21 cellular contexts compared by ENCODE assay signal in genomic region chr1:12650001-12650421, GRCh38. TPM values are rescaled to one million over a fixed set of nuclear protein-coding genes. Genes with fewer than 3 reads are reported as not detected.
DNase-seq lines count a peak whose midpoint lies in the region; ATAC-seq, FAIRE-seq and TF ChIP-seq lines count a peak whose summit lies in the region.
"Had no signal": no experiment of that assay in that cellular context is flagged by ENCODE, and none has a peak within 500 bp of the region (broad histone marks: within the 10 kb centered on the region; RNA-seq: fewer than 3 reads in every experiment).

No MANE protein-coding gene starts in this region.

- no peak overlapping the region for H3K4me3 Mint-ChIP-seq in WTC11
- H3K4me3 Mint-ChIP-seq: activated T-helper 17 cell treated with anti-CD3 and anti-CD28 coated beads, Interleukin-2, amount 50 U/mL, for 72 hours; type B pancreatic cell had no signal

- peaks cover 4% of the 10 kb centered on the region for H3K4me1 ChIP-seq in A673 (ENCODE audit: insufficient read depth, low read length, poor library complexity, severe bottlenecking)
- H3K4me1 ChIP-seq: colonic mucosa, heart left ventricle, pancreas had no signal

- no peaks in the 10 kb centered on the region; the same call in 1 of the 2 replicates for H3K27me3 Mint-ChIP-seq in WTC11 (ENCODE audit: low read depth)

- peak overlapping the region; percentile 62 for H3K27ac ChIP-seq in A673 (ENCODE audit: low read depth, low read length, poor library complexity, severe bottlenecking)
- H3K27ac ChIP-seq: 22Rv1, colonic mucosa, heart left ventricle, pancreas had no signal

- H3K27me3 ChIP-seq in A673 (replicated peaks; ENCODE audit: insufficient read depth, low read depth, low read length, poor library complexity), result no peaks in the 10 kb centered on the region
- H3K27me3 ChIP-seq: colonic mucosa, heart left ventricle, pancreas had no signal

- no peak for ATAC-seq in WTC11
- ATAC-seq: activated CD4-positive, CD25-positive, alpha-beta regulatory T cell treated with anti-CD3 and anti-CD28 coated beads, Interleukin-2, amount 50 U/mL, for 24 hours; activated T-helper 17 cell treated with anti-CD3 and anti-CD28 coated beads, Interleukin-2, amount 50 U/mL, for 72 hours; heart left ventricle; pancreas had no signal

- H3K9me3 ChIP-seq in A673 (ENCODE audit: low read depth, low read length, poor library complexity, severe bottlenecking), result no peaks in the 10 kb centered on the region
- H3K9me3 ChIP-seq: colonic mucosa, heart left ventricle, pancreas had no signal

- intact Hi-C loops in A673 (cut with micrococcal nuclease; ENCODE audit: unreplicated experiment) (no loop called here), posterior vena cava (cut with DNase I) (no loop called here)

- H3K4me1 Mint-ChIP-seq in WTC11, result peaks cover 4% of the 10 kb centered on the region; the same call in 1 of the 2 replicates
- H3K4me1 Mint-ChIP-seq: activated T-helper 17 cell treated with anti-CD3 and anti-CD28 coated beads, Interleukin-2, amount 50 U/mL, for 72 hours had no signal

- DNase-seq in A673 (ENCODE audit: low spot score), result peak; percentile 41
- peak; percentile 46 for DNase-seq in HTR-8/SVneo (ENCODE audit: insufficient read length, low spot score)
- DNase-seq in cardiac fibroblast (ENCODE audit: low read depth in 2 of 2), result peak; percentile 47 to 71
- DNase-seq in left kidney (ENCODE audit: low read depth, low spot score), result peak; percentile 92
- no peak for DNase-seq in globus pallidus (ENCODE audit: low spot score)
- no peak for DNase-seq in WTC11 (ENCODE audit: low spot score)
- no peak for DNase-seq in posterior vena cava (ENCODE audit: low spot score)
- no peak for DNase-seq in GOT3 (lab: John Stamatoyannopoulos, UW)
- DNase-seq: colonic mucosa; heart left ventricle; NCI-H1436 treated with DMSO at 0.1 percent for 48 hours; NCI-H226; pancreas; stimulated activated naive CD4-positive, alpha-beta T cell had no signal

- BruUV-seq in A673 (replicated peaks; lab: Mats Ljungman, UMichigan), result no TSS peak

- peaks cover 25% of the 10 kb centered on the region for H3K9me3 Mint-ChIP-seq in WTC11
- H3K9me3 Mint-ChIP-seq: activated T-helper 17 cell treated with anti-CD3 and anti-CD28 coated beads, Interleukin-2, amount 50 U/mL, for 72 hours had no signal

- no peak overlapping the region for H3K27ac Mint-ChIP-seq in WTC11
- H3K27ac Mint-ChIP-seq: activated T-helper 17 cell treated with anti-CD3 and anti-CD28 coated beads, Interleukin-2, amount 50 U/mL, for 72 hours; type B pancreatic cell had no signal

- H3K4me3 ChIP-seq in A673 (ENCODE audit: low read depth, low read length, poor library complexity, severe bottlenecking), result no peak overlapping the region
- no peak overlapping the region for H3K4me3 ChIP-seq in cardiac fibroblast (replicated peaks in 1 of 2; ENCODE audit: low read depth in 2 of 2, low read length in 2 of 2)
- H3K4me3 ChIP-seq: colonic mucosa, heart left ventricle, pancreas had no signal

- peak; percentile 52 for FAIRE-seq in HTR-8/SVneo (lab: Jason Lieb, UNC)
- FAIRE-seq: GM12891, pancreas had no signal

- H3K36me3 ChIP-seq in A673 (ENCODE audit: insufficient read depth, low read length, poor library complexity, severe bottlenecking), result no peaks in the 10 kb centered on the region
- H3K36me3 ChIP-seq: colonic mucosa, heart left ventricle, pancreas had no signal

- H3K36me3 Mint-ChIP-seq in WTC11, result peaks cover 6% of the 10 kb centered on the region; the same call in 1 of the 2 replicates
- H3K36me3 Mint-ChIP-seq: type B pancreatic cell had no signal

- CTCF ChIA-PET in A673 (lab: Charles Lee), result no interaction called here
- CTCF ChIA-PET in WTC11 (lab: Charles Lee), result interaction anchor here (1.0 to 2.3 kb wide), 3 partner anchors 9 to 20 kb away, joined by 4 to 13 read pairs (median 7); no protein-coding TSS in a partner anchor

- no peak for TF ChIP-seq CTCF in A673 (conservative IDR thresholded peaks at IDR 0.05; ENCODE audit: low read depth, low read length)
- TF ChIP-seq CTCF in cardiac fibroblast (IDR thresholded peaks at IDR 0.05; ENCODE audit: low read depth, low read length), result no peak
- no peak for TF ChIP-seq CTCF in WTC11 (IDR thresholded peaks at IDR 0.05)

- POLR2A ChIA-PET in A673 (lab: Charles Lee; ENCODE audit: low non-redundant PET), result interaction anchor here (0.6 kb wide), 1 partner anchor 33 kb away, joined by 3 read pairs; no protein-coding TSS in a partner anchor
- POLR2A ChIA-PET in WTC11 (lab: Charles Lee), result no interaction called here

TF ChIP-seq in WTC11, 78 proteins besides CTCF, POLR2A, EP300 and RAD21:
- no peak for TF ChIP-seq TEAD4 (CRISPR knock-in tag; IDR thresholded peaks at IDR 0.05)
- TF ChIP-seq ZNF232 (CRISPR knock-in tag; IDR thresholded peaks at IDR 0.05), result no peak
- TF ChIP-seq CREB1 (CRISPR knock-in tag; IDR thresholded peaks at IDR 0.05), result no peak

RNA-seq across cellular contexts. Expression of gene AADACL4, which starts 6.1 kb away (rescaled TPM):
- total RNA-seq in A673 (2021) (0.43 TPM in 1 of 2 replicates, not detected in the other), WTC11 (2021) (0.11 TPM in 1 of 3 replicates, not detected in the others), posterior vena cava (not detected)
- total RNA-seq: activated CD8-positive, alpha-beta memory T cell treated with anti-CD3 and anti-CD28 coated beads for 36 hours; activated T-helper 17 cell treated with anti-CD3 and anti-CD28 coated beads, Interleukin-2, amount 50 U/mL, for 72 hours; colonic mucosa; heart left ventricle; pancreas; T-helper 1 cell treated with Interleukin-12 subunit alpha and Interleukin-12 subunit beta and Interleukin-4 antibody, amounts not matched to agents 30 ng/mL and 1 ng/mL, for 36 hours had no signal

RNA-seq across cellular contexts. Expression of gene DHRS3, which starts 32.0 kb away (rescaled TPM):
- total RNA-seq in A673 (2021) (2.4 TPM in 2 replicates), WTC11 (2021) (37.6 to 37.9 TPM (median 37.7 TPM) in 3 replicates), posterior vena cava (100 to 1,000 TPM; 107 to 144 TPM)

Comparison
In these comparisons a context has a peak if more than half of its experiments do, and no peak if none do; other contexts are left out.
1. DNase-seq: peak in A673 (single experiment), HTR-8/SVneo (single experiment), cardiac fibroblast (2 of 2) and left kidney (single experiment); none in globus pallidus (single experiment), WTC11 (single experiment), posterior vena cava (single experiment) and GOT3 (single experiment).
2. RNA of gene DHRS3, which starts 32.0 kb away (total RNA-seq): 107 to 144 TPM in posterior vena cava and 37.6 to 37.9 TPM in WTC11; 2.4 TPM in A673; every median in the first group is over 10 times any median in the second.